25 cellular contexts compared by ENCODE assay signal in genomic region chr16:35134471-35134870, GRCh38.
"Had no signal": no experiment of that assay in that cellular context is flagged by ENCODE, and none has a peak within 500 bp of the region (broad histone marks: within the 10 kb centered on the region; RNA-seq: fewer than 3 reads in every experiment).

No MANE protein-coding gene starts in this region.

- H2AFZ ChIP-seq: hepatocyte had no signal

- H3K4me1 ChIP-seq: gastrocnemius medialis, left ventricle myocardium inferior, stomach, thyroid gland had no signal

- DNase-seq: activated CD4-positive, alpha-beta T cell treated with anti-CD3 and anti-CD28 coated beads for 4 hours; activated CD4-positive, alpha-beta T cell treated with anti-CD3 and anti-CD28 coated beads, Interleukin-2, amount 50 U/mL, for 4 hours; activated effector memory CD4-positive, alpha-beta T cell treated with anti-CD3 and anti-CD28 coated beads, Interleukin-2, amount 50 U/mL, for 16 hours; activated naive CD4-positive, alpha-beta T cell treated with anti-CD3 and anti-CD28 coated beads, Interleukin-2, amount 10 ng/mL, durations not matched to agents 7 days and 5 days; activated naive CD8-positive, alpha-beta T cell treated with anti-CD3 and anti-CD28 coated beads, Interleukin-2, amount 10 ng/mL, durations not matched to agents 7 days and 5 days; amniotic stem cell; brain microvascular endothelial cell; central memory CD4-positive, alpha-beta T cell; endodermal cell; gastrocnemius medialis; glutamatergic neuron; immature natural killer cell; kidney glomerular epithelial cell; left ventricle myocardium inferior; mucosa of descending colon; right cardiac atrium; stimulated activated CD4-positive, alpha-beta T cell treated with anti-CD3 and anti-CD28 coated beads, Interleukin-15, amount 100 ng/mL, for 24 hours; stimulated activated CD4-positive, alpha-beta T cell treated with anti-CD3 and anti-CD28 coated beads, Interleukin-2, amount 100 ng/mL, for 24 hours; stimulated activated naive B cell treated with anti-CD40 and anti-IgM and Interleukin-4, amounts not matched to agents 10 μg/mL and 1 μg/mL and 100 μg/mL, for 72 hours; stomach; T-helper 9 cell; thyroid gland had no signal

- H3K4me2 ChIP-seq: hepatocyte had no signal

- H3K4me3 ChIP-seq: gastrocnemius medialis, hepatocyte, left ventricle myocardium inferior, lung, mucosa of descending colon, stomach, thyroid gland had no signal

- H3K79me2 ChIP-seq: hepatocyte had no signal

- H3K9me3 ChIP-seq: gastrocnemius medialis, left ventricle myocardium inferior, thyroid gland had no signal

- H3K27ac ChIP-seq: brain microvascular endothelial cell, gastrocnemius medialis, hepatocyte, left ventricle myocardium inferior, stomach, thyroid gland, VCaP had no signal

- H3K27me3 ChIP-seq: brain microvascular endothelial cell, gastrocnemius medialis, hepatocyte, stomach, thyroid gland had no signal

- H3K36me3 ChIP-seq: brain microvascular endothelial cell, gastrocnemius medialis, left ventricle myocardium inferior, stomach, thyroid gland had no signal
